Comparison of ENCODE assay signal across 30 cellular contexts in genomic region chr12:131051155-131051473, GRCh38.
"Had no signal": no experiment of that assay in that cellular context is flagged by ENCODE, and none has a peak within 500 bp of the region (broad histone marks: within the 10 kb centered on the region; RNA-seq: fewer than 3 reads in every experiment).

No MANE protein-coding gene starts in this region.

- H3K27me3 ChIP-seq: adrenal gland, body of pancreas, cardiac muscle cell, colonic mucosa had no signal

- H3K27ac ChIP-seq: adrenal gland, body of pancreas, cardiac muscle cell, colonic mucosa, epithelial cell of prostate, esophagus squamous epithelium had no signal

- H3K4me1 ChIP-seq: adrenal gland, body of pancreas, colonic mucosa had no signal

- ATAC-seq: activated CD4-positive, alpha-beta T cell treated with anti-CD3 and anti-CD28 coated beads for 36 hours; activated CD8-positive, alpha-beta memory T cell treated with anti-CD3 and anti-CD28 coated beads, Interleukin-2, amount 10 ng/mL, durations not matched to agents 7 days and 5 days; activated CD8-positive, alpha-beta T cell treated with anti-CD3 and anti-CD28 coated beads, Interleukin-2, amount 10 ng/mL, durations not matched to agents 7 days and 5 days; activated naive CD8-positive, alpha-beta T cell treated with anti-CD3 and anti-CD28 coated beads, Interleukin-2, amount 50 U/mL, for 24 hours; body of pancreas had no signal

- H3K36me3 ChIP-seq: adrenal gland, colonic mucosa, esophagus squamous epithelium had no signal

- H3K4me3 ChIP-seq: adrenal gland, body of pancreas, cardiac muscle cell, colonic mucosa, esophagus squamous epithelium had no signal

- DNase-seq: activated CD4-positive, alpha-beta memory T cell treated with anti-CD3 and anti-CD28 coated beads for 36 hours; activated CD4-positive, alpha-beta T cell treated with anti-CD3 and anti-CD28 coated beads for 36 hours; activated CD4-positive, alpha-beta T cell treated with anti-CD3 and anti-CD28 coated beads, Interleukin-2, amount 10 ng/mL, durations not matched to agents 24 days and 14 days; activated CD4-positive, CD25-positive, alpha-beta regulatory T cell; activated CD4-positive, CD25-positive, alpha-beta regulatory T cell treated with anti-CD3 and anti-CD28 coated beads, Interleukin-2, amount 50 U/mL, for 72 hours; activated CD8-positive, alpha-beta memory T cell treated with anti-CD3 and anti-CD28 coated beads, Interleukin-2, amount 10 ng/mL, durations not matched to agents 7 days and 5 days; activated CD8-positive, alpha-beta memory T cell treated with anti-CD3 and anti-CD28 coated beads, Interleukin-2, amount 50 U/mL, for 4 hours; activated CD8-positive, alpha-beta T cell treated with anti-CD3 and anti-CD28 coated beads, Interleukin-2, amount 10 ng/mL, durations not matched to agents 7 days and 5 days; activated effector memory CD4-positive, alpha-beta T cell treated with anti-CD3 and anti-CD28 coated beads, Interleukin-2, amount 50 U/mL, for 16 hours; activated naive CD4-positive, alpha-beta T cell treated with anti-CD3 and anti-CD28 coated beads for 36 hours; activated naive CD8-positive, alpha-beta T cell treated with anti-CD3 and anti-CD28 coated beads for 36 hours; activated naive CD8-positive, alpha-beta T cell treated with anti-CD3 and anti-CD28 coated beads, Interleukin-2, amount 50 U/mL, for 24 hours; activated T-cell treated with anti-CD3 and anti-CD28 coated beads, Interleukin-2, amount 50 U/mL, for 1 hour; activated T-cell treated with anti-CD3 and anti-CD28 coated beads, Interleukin-2, amount 50 U/mL, for 48 hours; adrenal gland; amygdala; body of pancreas; central memory CD4-positive, alpha-beta T cell; cerebellar nuclear complex; colonic mucosa; effector CD8-positive, alpha-beta T cell; esophagus squamous epithelium; foreskin fibroblast; head of caudate nucleus; T-helper 2 cell had no signal

- H3K9me3 ChIP-seq: adrenal gland, body of pancreas, colonic mucosa, esophagus squamous epithelium had no signal

- FAIRE-seq: endometrium, endothelial cell of umbilical vein, frontal cortex had no signal
